ENCODE assay signal across 10 cellular contexts in genomic region chr17:49491370-49491769, GRCh38. TPM values are rescaled to one million over a fixed set of nuclear protein-coding genes. Genes with fewer than 3 reads are reported as not detected.
"Had no signal": no experiment of that assay in that cellular context is flagged by ENCODE, and none has a peak within 500 bp of the region (broad histone marks: within the 10 kb centered on the region; RNA-seq: fewer than 3 reads in every experiment).

No MANE protein-coding gene starts in this region.

- H3K4me3 ChIP-seq: GM23248 had no signal

- FAIRE-seq: H54, HepG2 had no signal

- H3K27ac Mint-ChIP-seq: HFFc6, IgD-negative memory B cell had no signal

- DNase-seq: GM23248, GOT3, H9, HCEC 1CT, HFFc6, KBM-7 had no signal

- H3K9me3 Mint-ChIP-seq: H9, HFFc6, IgD-negative memory B cell had no signal

- H2AFZ ChIP-seq: GM23248 had no signal

- H3K4me3 Mint-ChIP-seq: H9, HFFc6, IgD-negative memory B cell had no signal

- ATAC-seq: HepG2 had no signal

- H3K9ac ChIP-seq: GM23248 had no signal

- H3K27ac ChIP-seq: GM23248, HL-60 had no signal

- H3K36me3 Mint-ChIP-seq: IgD-negative memory B cell had no signal

RNA-seq across cellular contexts. Expression of gene NGFR, which starts 3.7 kb away (rescaled TPM):
- polyA plus RNA-seq: IgD-negative memory B cell had no signal
